19 cellular contexts compared by ENCODE assay signal in the genomic region with DNA sequence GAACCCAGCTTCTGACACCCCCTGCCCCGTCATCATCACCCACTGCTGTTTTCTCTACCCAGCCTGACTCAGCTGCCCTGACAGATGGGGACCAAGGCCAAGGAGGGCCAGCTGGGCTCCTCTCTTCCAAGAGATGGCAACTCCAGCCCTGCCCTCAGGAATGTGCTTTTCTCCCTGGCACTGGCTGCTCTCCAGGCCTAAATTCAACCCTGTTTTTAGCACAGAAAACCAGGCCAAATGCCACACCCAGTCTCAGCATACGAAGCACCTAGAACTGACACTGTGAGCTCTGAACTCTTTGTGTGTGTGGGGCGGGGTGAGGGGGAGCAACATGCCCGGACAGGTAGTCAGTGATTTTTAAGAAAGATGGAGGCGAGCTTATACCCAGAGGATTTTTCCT. TPM values are rescaled to one million over a fixed set of nuclear protein-coding genes. Genes with fewer than 3 reads are reported as not detected.
DNase-seq lines count a peak whose midpoint lies in the region; ATAC-seq and TF ChIP-seq lines count a peak whose summit lies in the region.
"Had no signal": no experiment of that assay in that cellular context is flagged by ENCODE, and none has a peak within 500 bp of the region (broad histone marks: within the 10 kb centered on the region; RNA-seq: fewer than 3 reads in every experiment).

No MANE protein-coding gene starts in this region.

- H3K4me3 Mint-ChIP-seq in osteocyte (ENCODE audit: unreplicated experiment): no peak overlapping the region
- H3K4me3 Mint-ChIP-seq: activated naive CD4-positive, alpha-beta T cell treated with anti-CD3 and anti-CD28 coated beads, Interleukin-2, amount 50 U/mL, for 24 hours; activated T-cell treated with anti-CD3 and anti-CD28 coated beads, Interleukin-2, amount 50 U/mL, for 4 hours; CD8-positive, alpha-beta T cell had no signal

- H3K9me3 ChIP-seq in esophagus squamous epithelium: no peaks in the 10 kb centered on the region
- H3K9me3 ChIP-seq: neutrophil, right lobe of liver, vagina had no signal

- peaks cover 2% of the 10 kb centered on the region for H3K36me3 Mint-ChIP-seq in osteocyte (ENCODE audit: unreplicated experiment)
- H3K36me3 Mint-ChIP-seq: activated naive CD4-positive, alpha-beta T cell treated with anti-CD3 and anti-CD28 coated beads, Interleukin-2, amount 50 U/mL, for 24 hours; CD8-positive, alpha-beta T cell had no signal

- ATAC-seq in HG03342 (IDR thresholded peaks at IDR 0.05; ENCODE audit: unreplicated experiment) (no peak), GM19397 (IDR thresholded peaks at IDR 0.05; ENCODE audit: unreplicated experiment) (no peak)
- ATAC-seq: activated T-cell treated with anti-CD3 and anti-CD28 coated beads, Interleukin-2, amount 50 U/mL, for 4 hours; CD8-positive, alpha-beta T cell; right lobe of liver had no signal

- H3K27me3 ChIP-seq in esophagus squamous epithelium: peaks cover 0 to 6% (median 0%) of the 10 kb centered on the region in 4 donors
- H3K27me3 ChIP-seq: right lobe of liver, vagina had no signal

- no peak for TF ChIP-seq POLR2A in esophagus squamous epithelium (IDR thresholded peaks at IDR 0.05)

- peaks cover 12 to 89% (median 32%) of the 10 kb centered on the region in 3 donors for H3K4me1 ChIP-seq in esophagus squamous epithelium
- H3K4me1 ChIP-seq: right lobe of liver had no signal

- 36 to 46% methylated on average over 2 to 4 of the region's 5 CpGs for WGBS in esophagus squamous epithelium, 2 donors

- H3K4me1 Mint-ChIP-seq in osteocyte (ENCODE audit: unreplicated experiment): peaks cover 32% of the 10 kb centered on the region

- no peak overlapping the region for H3K4me3 ChIP-seq in esophagus squamous epithelium
- H3K4me3 ChIP-seq: right lobe of liver, vagina had no signal

- TF ChIP-seq CTCF in esophagus squamous epithelium (IDR thresholded peaks at IDR 0.05): no peak
- TF ChIP-seq CTCF in osteocyte (IDR thresholded peaks at IDR 0.05): no peak

- no peaks in the 10 kb centered on the region for H3K36me3 ChIP-seq in esophagus squamous epithelium
- H3K36me3 ChIP-seq: neutrophil, right lobe of liver, vagina had no signal

- DNase-seq in DMS 273 treated with DMSO at 0.1 percent for 48 hours (lab: John Stamatoyannopoulos, UW): peak; percentile 11
- peak; percentile 49 for DNase-seq in NCI-H226
- DNase-seq in esophagus squamous epithelium (lab: John Stamatoyannopoulos, UW): no peak
- DNase-seq in osteocyte (ENCODE audit: extremely low spot score, unreplicated experiment): no peak
- no peak for DNase-seq in cerebellar cortex (ENCODE audit: low spot score)
- no peak for DNase-seq in medulla oblongata (ENCODE audit: extremely low spot score)
- DNase-seq: activated CD4-positive, alpha-beta T cell treated with anti-CD3 and anti-CD28 coated beads, Interleukin-2, amount 50 U/mL, for 4 hours; activated T-cell treated with anti-CD3 and anti-CD28 coated beads, Interleukin-2, amount 50 U/mL, for 4 hours; CD8-positive, alpha-beta T cell; erythroblast; head of caudate nucleus; IMR-90; right lobe of liver had no signal

- peak overlapping the region; percentile 77 for H3K27ac Mint-ChIP-seq in osteocyte (ENCODE audit: unreplicated experiment)
- H3K27ac Mint-ChIP-seq: activated naive CD4-positive, alpha-beta T cell treated with anti-CD3 and anti-CD28 coated beads, Interleukin-2, amount 50 U/mL, for 24 hours; CD8-positive, alpha-beta T cell had no signal

- intact Hi-C loops in esophagus squamous epithelium (cut with DNase I): no loop called here

- H3K27ac ChIP-seq in esophagus squamous epithelium: peak overlapping the region; percentile 58 to 82 (median 68)
- H3K27ac ChIP-seq: neutrophil, right lobe of liver, vagina had no signal

- H3K27me3 Mint-ChIP-seq in osteocyte (ENCODE audit: unreplicated experiment): peaks cover 29% of the 10 kb centered on the region

- H3K9me3 Mint-ChIP-seq in osteocyte (ENCODE audit: unreplicated experiment): no peaks in the 10 kb centered on the region
- H3K9me3 Mint-ChIP-seq: activated naive CD4-positive, alpha-beta T cell treated with anti-CD3 and anti-CD28 coated beads, Interleukin-2, amount 50 U/mL, for 24 hours; activated T-cell treated with anti-CD3 and anti-CD28 coated beads, Interleukin-2, amount 50 U/mL, for 4 hours; CD8-positive, alpha-beta T cell had no signal

RNA-seq across cellular contexts. Expression of gene IGFL1, which starts 23.4 kb away (rescaled TPM):
- 10 to 100 TPM in 3 of 4 donors, 1 to 10 TPM in 1; 2.9 to 46.0 (median 22.0) TPM for total RNA-seq in esophagus squamous epithelium
- not detected in 2 replicates for total RNA-seq in osteocyte
- total RNA-seq: activated T-cell treated with anti-CD3 and anti-CD28 coated beads, Interleukin-2, amount 50 U/mL, for 4 hours; CD8-positive, alpha-beta T cell; dermis microvascular lymphatic vessel endothelial cell; IMR-90; right lobe of liver had no signal

RNA-seq across cellular contexts. Expression of gene IGFL2, which starts 58.1 kb away (rescaled TPM):
- total RNA-seq in esophagus squamous epithelium (not detected), osteocyte (not detected in 2 replicates)
- total RNA-seq: activated T-cell treated with anti-CD3 and anti-CD28 coated beads, Interleukin-2, amount 50 U/mL, for 4 hours; CD8-positive, alpha-beta T cell; dermis microvascular lymphatic vessel endothelial cell; IMR-90; right lobe of liver; vagina had no signal

Comparison
In these comparisons a context has a peak if more than half of its experiments do, and no peak if none do; other contexts are left out.
1. DNase-seq: peak in DMS 273 treated with DMSO at 0.1 percent for 48 hours (single experiment) and NCI-H226 (single experiment); none in esophagus squamous epithelium (single experiment), osteocyte (single experiment), cerebellar cortex (single experiment) and medulla oblongata (single experiment).